8 cellular contexts compared by ENCODE assay signal in genomic region chr16:66342294-66342900, GRCh38. TPM values are rescaled to one million over a fixed set of nuclear protein-coding genes. Genes with fewer than 3 reads are reported as not detected.
DNase-seq lines count a peak whose midpoint lies in the region; ATAC-seq and TF ChIP-seq lines count a peak whose summit lies in the region.

No MANE protein-coding gene starts in this region.

- POLR2A ChIA-PET in activated CD4-positive, alpha-beta T cell treated with anti-CD3 and anti-CD28 coated beads, Interleukin-2, amount 10 ng/mL, durations not matched to agents 7 days and 5 days (lab: Charles Lee), result no interaction called here

- intact Hi-C loops in stomach (cut with DNase I; ENCODE audit: low total_unique reads), result no loop called here

- CTCF ChIA-PET in activated CD4-positive, alpha-beta T cell treated with anti-CD3 and anti-CD28 coated beads, Interleukin-2, amount 10 ng/mL, durations not matched to agents 7 days and 5 days (lab: Charles Lee), result interaction anchor here (0.6 to 0.8 kb wide), 3 partner anchors 27 to 306 kb away, joined by 3 read pairs; no protein-coding TSS in a partner anchor

- peak; percentile 80 to 85 for TF ChIP-seq CTCF in GM23338 (conservative IDR thresholded peaks at IDR 0.05; ENCODE audit: low read depth in 2 of 2)
- TF ChIP-seq CTCF in stomach (IDR thresholded peaks at IDR 0.05), result peak in 3 of 7 experiments; percentile 14 to 40 (median 37)

- TF ChIP-seq POLR2A in stomach (IDR thresholded peaks at IDR 0.05), result no peak

- H3K36me3 ChIP-seq in GM23338 (ENCODE audit: insufficient read depth), result no peaks in the 10 kb centered on the region
- H3K36me3 ChIP-seq in stomach, result no peaks in the 10 kb centered on the region

- peaks cover 6% of the 10 kb centered on the region for H3K27me3 Mint-ChIP-seq in GM23338 (ENCODE audit: insufficient read depth, low read depth, poor library complexity)
- peaks cover 1% of the 10 kb centered on the region for H3K27me3 Mint-ChIP-seq in activated CD4-positive, alpha-beta T cell treated with anti-CD3 and anti-CD28 coated beads, Interleukin-2, amount 10 ng/mL, durations not matched to agents 7 days and 5 days
- peaks cover 44% of the 10 kb centered on the region for H3K27me3 Mint-ChIP-seq in stimulated activated memory B cell treated with anti-CD40 and anti-IgM and Interleukin-4, amounts not matched to agents 10 μg/mL and 1 μg/mL and 100 μg/mL, for 72 hours

- no peak overlapping the region for H3K4me2 ChIP-seq in GM23338

- no peaks in the 10 kb centered on the region for H3K9me2 ChIP-seq in GM23338 (ENCODE audit: insufficient read depth)

- no peak overlapping the region for H2AFZ ChIP-seq in GM23338

- no peak overlapping the region for H3K27ac Mint-ChIP-seq in GM23338
- no peak overlapping the region for H3K27ac Mint-ChIP-seq in activated CD4-positive, alpha-beta T cell treated with anti-CD3 and anti-CD28 coated beads, Interleukin-2, amount 10 ng/mL, durations not matched to agents 7 days and 5 days
- no peak overlapping the region for H3K27ac Mint-ChIP-seq in stimulated activated memory B cell treated with anti-CD40 and anti-IgM and Interleukin-4, amounts not matched to agents 10 μg/mL and 1 μg/mL and 100 μg/mL, for 72 hours

- WGBS in stomach, 5 donors, result 48 to 73% (median 59%) methylated on average over 9 of the region's 9 CpGs

- H3K4me1 Mint-ChIP-seq in GM23338, result peaks cover 8% of the 10 kb centered on the region
- H3K4me1 Mint-ChIP-seq in activated CD4-positive, alpha-beta T cell treated with anti-CD3 and anti-CD28 coated beads, Interleukin-2, amount 10 ng/mL, durations not matched to agents 7 days and 5 days, result no peaks in the 10 kb centered on the region
- no peaks in the 10 kb centered on the region for H3K4me1 Mint-ChIP-seq in stimulated activated memory B cell treated with anti-CD40 and anti-IgM and Interleukin-4, amounts not matched to agents 10 μg/mL and 1 μg/mL and 100 μg/mL, for 72 hours

- H3K9me3 Mint-ChIP-seq in GM23338, result peaks cover 9% of the 10 kb centered on the region
- no peaks in the 10 kb centered on the region for H3K9me3 Mint-ChIP-seq in activated CD4-positive, alpha-beta T cell treated with anti-CD3 and anti-CD28 coated beads, Interleukin-2, amount 10 ng/mL, durations not matched to agents 7 days and 5 days
- H3K9me3 Mint-ChIP-seq in stimulated activated memory B cell treated with anti-CD40 and anti-IgM and Interleukin-4, amounts not matched to agents 10 μg/mL and 1 μg/mL and 100 μg/mL, for 72 hours, result no peaks in the 10 kb centered on the region

- H4K20me1 ChIP-seq in GM23338 (replicated peaks; ENCODE audit: insufficient read depth), result no peaks in the 10 kb centered on the region

- no peaks in the 10 kb centered on the region for H3K79me2 ChIP-seq in GM23338 (replicated peaks; ENCODE audit: insufficient read depth)

- TF ChIP-seq EP300 in stomach (IDR thresholded peaks at IDR 0.05), result no peak

- H3K4me1 ChIP-seq in GM23338 (ENCODE audit: insufficient read depth) (no peaks in the 10 kb centered on the region; the same call in 1 of the 2 replicates), stomach (no peaks in the 10 kb centered on the region)

- H3K4me3 ChIP-seq in GM23338 (no peak overlapping the region), stomach (no peak overlapping the region)

- H3K27me3 ChIP-seq in GM23338 (ENCODE audit: insufficient read depth), result no peaks in the 10 kb centered on the region
- peaks cover 0 to 31% (median 0%) of the 10 kb centered on the region in 3 donors for H3K27me3 ChIP-seq in stomach

- no peak overlapping the region for H3K4me3 Mint-ChIP-seq in GM23338
- H3K4me3 Mint-ChIP-seq in activated CD4-positive, alpha-beta T cell treated with anti-CD3 and anti-CD28 coated beads, Interleukin-2, amount 10 ng/mL, durations not matched to agents 7 days and 5 days, result no peak overlapping the region
- H3K4me3 Mint-ChIP-seq in stimulated activated memory B cell treated with anti-CD40 and anti-IgM and Interleukin-4, amounts not matched to agents 10 μg/mL and 1 μg/mL and 100 μg/mL, for 72 hours, result no peak overlapping the region

- H3K36me3 Mint-ChIP-seq in GM23338 (ENCODE audit: low read depth), result peaks cover 9% of the 10 kb centered on the region
- no peaks in the 10 kb centered on the region for H3K36me3 Mint-ChIP-seq in activated CD4-positive, alpha-beta T cell treated with anti-CD3 and anti-CD28 coated beads, Interleukin-2, amount 10 ng/mL, durations not matched to agents 7 days and 5 days (ENCODE audit: low read depth)
- H3K36me3 Mint-ChIP-seq in stimulated activated memory B cell treated with anti-CD40 and anti-IgM and Interleukin-4, amounts not matched to agents 10 μg/mL and 1 μg/mL and 100 μg/mL, for 72 hours, result no peaks in the 10 kb centered on the region

- no peak overlapping the region for H3K27ac ChIP-seq in GM23338 (ENCODE audit: low read depth)
- H3K27ac ChIP-seq in stomach, result no peak overlapping the region

- H3K9me3 ChIP-seq in stomach, result no peaks in the 10 kb centered on the region

- DNase-seq in AG20443 (ENCODE audit: low spot score) (peak; percentile 71), GM23338 (ENCODE audit: low spot score) (peak; percentile 79), kidney tubule cell (ENCODE audit: low spot score) (peak; percentile 22), stomach (no peak)
- DNase-seq in activated CD4-positive, alpha-beta T cell treated with anti-CD3 and anti-CD28 coated beads, Interleukin-2, amount 10 ng/mL, durations not matched to agents 7 days and 5 days, result peak; percentile 21

- peak; percentile 91 for ATAC-seq in GM23338
- no peak for ATAC-seq in stimulated activated memory B cell treated with anti-CD40 and anti-IgM and Interleukin-4, amounts not matched to agents 10 μg/mL and 1 μg/mL and 100 μg/mL, for 72 hours
- no peak for ATAC-seq in GM21825 (IDR thresholded peaks at IDR 0.05; ENCODE audit: unreplicated experiment)
- no peak for ATAC-seq in HG02840 (IDR thresholded peaks at IDR 0.05; ENCODE audit: low FRiP score, unreplicated experiment)

- no peaks in the 10 kb centered on the region for H3F3A ChIP-seq in GM23338 (replicated peaks; ENCODE audit: low read depth)

TF ChIP-seq in GM23338, 12 proteins besides CTCF, POLR2A, EP300 and RAD21:
- TF ChIP-seq, protein P1, sequence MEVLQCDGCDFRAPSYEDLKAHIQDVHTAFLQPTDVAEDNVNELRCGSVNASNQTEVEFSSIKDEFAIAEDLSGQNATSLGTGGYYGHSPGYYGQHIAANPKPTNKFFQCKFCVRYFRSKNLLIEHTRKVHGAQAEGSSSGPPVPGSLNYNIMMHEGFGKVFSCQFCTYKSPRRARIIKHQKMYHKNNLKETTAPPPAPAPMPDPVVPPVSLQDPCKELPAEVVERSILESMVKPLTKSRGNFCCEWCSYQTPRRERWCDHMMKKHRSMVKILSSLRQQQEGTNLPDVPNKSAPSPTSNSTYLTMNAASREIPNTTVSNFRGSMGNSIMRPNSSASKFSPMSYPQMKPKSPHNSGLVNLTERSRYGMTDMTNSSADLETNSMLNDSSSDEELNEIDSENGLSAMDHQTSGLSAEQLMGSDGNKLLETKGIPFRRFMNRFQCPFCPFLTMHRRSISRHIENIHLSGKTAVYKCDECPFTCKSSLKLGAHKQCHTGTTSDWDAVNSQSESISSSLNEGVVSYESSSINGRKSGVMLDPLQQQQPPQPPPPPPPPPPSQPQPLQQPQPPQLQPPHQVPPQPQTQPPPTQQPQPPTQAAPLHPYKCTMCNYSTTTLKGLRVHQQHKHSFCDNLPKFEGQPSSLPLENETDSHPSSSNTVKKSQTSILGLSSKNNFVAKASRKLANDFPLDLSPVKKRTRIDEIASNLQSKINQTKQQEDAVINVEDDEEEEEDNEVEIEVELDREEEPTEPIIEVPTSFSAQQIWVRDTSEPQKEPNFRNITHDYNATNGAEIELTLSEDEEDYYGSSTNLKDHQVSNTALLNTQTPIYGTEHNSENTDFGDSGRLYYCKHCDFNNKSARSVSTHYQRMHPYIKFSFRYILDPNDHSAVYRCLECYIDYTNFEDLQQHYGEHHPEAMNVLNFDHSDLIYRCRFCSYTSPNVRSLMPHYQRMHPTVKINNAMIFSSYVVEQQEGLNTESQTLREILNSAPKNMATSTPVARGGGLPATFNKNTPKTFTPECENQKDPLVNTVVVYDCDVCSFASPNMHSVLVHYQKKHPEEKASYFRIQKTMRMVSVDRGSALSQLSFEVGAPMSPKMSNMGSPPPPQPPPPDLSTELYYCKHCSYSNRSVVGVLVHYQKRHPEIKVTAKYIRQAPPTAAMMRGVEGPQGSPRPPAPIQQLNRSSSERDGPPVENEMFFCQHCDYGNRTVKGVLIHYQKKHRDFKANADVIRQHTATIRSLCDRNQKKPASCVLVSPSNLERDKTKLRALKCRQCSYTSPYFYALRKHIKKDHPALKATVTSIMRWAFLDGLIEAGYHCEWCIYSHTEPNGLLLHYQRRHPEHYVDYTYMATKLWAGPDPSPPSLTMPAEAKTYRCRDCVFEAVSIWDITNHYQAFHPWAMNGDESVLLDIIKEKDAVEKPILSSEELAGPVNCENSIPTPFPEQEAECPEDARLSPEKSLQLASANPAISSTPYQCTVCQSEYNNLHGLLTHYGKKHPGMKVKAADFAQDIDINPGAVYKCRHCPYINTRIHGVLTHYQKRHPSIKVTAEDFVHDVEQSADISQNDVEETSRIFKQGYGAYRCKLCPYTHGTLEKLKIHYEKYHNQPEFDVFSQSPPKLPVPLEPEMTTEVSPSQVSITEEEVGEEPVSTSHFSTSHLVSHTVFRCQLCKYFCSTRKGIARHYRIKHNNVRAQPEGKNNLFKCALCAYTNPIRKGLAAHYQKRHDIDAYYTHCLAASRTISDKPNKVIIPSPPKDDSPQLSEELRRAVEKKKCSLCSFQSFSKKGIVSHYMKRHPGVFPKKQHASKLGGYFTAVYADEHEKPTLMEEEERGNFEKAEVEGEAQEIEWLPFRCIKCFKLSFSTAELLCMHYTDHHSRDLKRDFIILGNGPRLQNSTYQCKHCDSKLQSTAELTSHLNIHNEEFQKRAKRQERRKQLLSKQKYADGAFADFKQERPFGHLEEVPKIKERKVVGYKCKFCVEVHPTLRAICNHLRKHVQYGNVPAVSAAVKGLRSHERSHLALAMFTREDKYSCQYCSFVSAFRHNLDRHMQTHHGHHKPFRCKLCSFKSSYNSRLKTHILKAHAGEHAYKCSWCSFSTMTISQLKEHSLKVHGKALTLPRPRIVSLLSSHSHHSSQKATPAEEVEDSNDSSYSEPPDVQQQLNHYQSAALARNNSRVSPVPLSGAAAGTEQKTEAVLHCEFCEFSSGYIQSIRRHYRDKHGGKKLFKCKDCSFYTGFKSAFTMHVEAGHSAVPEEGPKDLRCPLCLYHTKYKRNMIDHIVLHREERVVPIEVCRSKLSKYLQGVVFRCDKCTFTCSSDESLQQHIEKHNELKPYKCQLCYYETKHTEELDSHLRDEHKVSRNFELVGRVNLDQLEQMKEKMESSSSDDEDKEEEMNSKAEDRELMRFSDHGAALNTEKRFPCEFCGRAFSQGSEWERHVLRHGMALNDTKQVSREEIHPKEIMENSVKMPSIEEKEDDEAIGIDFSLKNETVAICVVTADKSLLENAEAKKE (CRISPR knock-in tag; IDR thresholded peaks at IDR 0.05), result no peak
TF ChIP-seq in GM23338: peak in this region for 0.

RNA-seq across cellular contexts. Expression of gene CDH5, which starts 24.1 kb away (rescaled TPM):
- not detected in 2 replicates for total RNA-seq in GM23338 (2014; rRNA removed; shearing (Covaris generic))
- 0.18 TPM in 1 of 2 replicates, not detected in the other for polyA plus RNA-seq in GM23338 (2016; fragmentation: Nextera tagmentation; extraction: Ambion mirVana)
- not detected for total RNA-seq in activated CD4-positive, alpha-beta T cell treated with anti-CD3 and anti-CD28 coated beads, Interleukin-2, amount 10 ng/mL, durations not matched to agents 7 days and 5 days
- 10 to 100 TPM in 4 of 5 donors, 1 to 10 TPM in 1; 9.0 to 46.9 (median 26.3) TPM for total RNA-seq in stomach
- polyA plus RNA-seq in stomach, result 1 to 10 TPM; 2.4 to 6.0 (median 4.0) TPM
